Comparison of ENCODE assay signal across 36 cellular contexts in genomic region chr2:129705105-129705504, GRCh38.
"Had no signal": no experiment of that assay in that cellular context is flagged by ENCODE, and none has a peak within 500 bp of the region (broad histone marks: within the 10 kb centered on the region; RNA-seq: fewer than 3 reads in every experiment).

No MANE protein-coding gene starts in this region.

- H3K27me3 ChIP-seq: ascending aorta, cardiac muscle cell had no signal

- H3K4me3 Mint-ChIP-seq: activated CD4-positive, alpha-beta T cell treated with anti-CD3 and anti-CD28 coated beads for 36 hours; activated CD8-positive, alpha-beta memory T cell treated with anti-CD3 and anti-CD28 coated beads, Interleukin-2, amount 10 ng/mL, durations not matched to agents 7 days and 5 days; activated CD8-positive, alpha-beta T cell treated with anti-CD3 and anti-CD28 coated beads, Interleukin-2, amount 10 ng/mL, durations not matched to agents 7 days and 5 days; activated naive CD4-positive, alpha-beta T cell treated with anti-CD3 and anti-CD28 coated beads, Interleukin-2, amount 10 ng/mL, durations not matched to agents 7 days and 5 days; activated naive CD4-positive, alpha-beta T cell treated with anti-CD3 and anti-CD28 coated beads, Interleukin-2, amount 50 U/mL, for 24 hours; activated naive CD8-positive, alpha-beta T cell; activated naive CD8-positive, alpha-beta T cell treated with anti-CD3 and anti-CD28 coated beads, Interleukin-2, amount 10 ng/mL, durations not matched to agents 7 days and 5 days; activated naive CD8-positive, alpha-beta T cell treated with anti-CD3 and anti-CD28 coated beads, Interleukin-2, amount 50 U/mL, for 24 hours; activated T-cell treated with anti-CD3 and anti-CD28 coated beads, Interleukin-2, amount 50 U/mL, for 24 hours; brain; central memory CD8-positive, alpha-beta T cell; T-helper 1 cell treated with Interleukin-12 subunit alpha and Interleukin-12 subunit beta and Interleukin-4 antibody, amounts not matched to agents 30 μg/mL and 1 μg/mL, for 36 hours; T-helper 2 cell treated with Interferon-gamma antibody and Interleukin-4, amounts not matched to agents 5 μg/mL and 100 μg/mL, for 36 hours had no signal

- H3K9me3 ChIP-seq: ascending aorta had no signal

- H3K36me3 ChIP-seq: ascending aorta, cardiac muscle cell had no signal

- H3K27ac ChIP-seq: ascending aorta, cardiac muscle cell, VCaP had no signal

- ATAC-seq: activated CD4-positive, alpha-beta T cell treated with anti-CD3 and anti-CD28 coated beads for 36 hours; activated CD4-positive, CD25-positive, alpha-beta regulatory T cell treated with anti-CD3 and anti-CD28 coated beads, Interleukin-2, amount 50 U/mL, for 24 hours; activated CD8-positive, alpha-beta memory T cell treated with anti-CD3 and anti-CD28 coated beads, Interleukin-2, amount 10 ng/mL, durations not matched to agents 7 days and 5 days; activated CD8-positive, alpha-beta T cell treated with anti-CD3 and anti-CD28 coated beads, Interleukin-2, amount 10 ng/mL, durations not matched to agents 7 days and 5 days; activated naive CD8-positive, alpha-beta T cell treated with anti-CD3 and anti-CD28 coated beads, Interleukin-2, amount 50 U/mL, for 24 hours had no signal

- H3K27ac Mint-ChIP-seq: activated CD4-positive, alpha-beta T cell treated with anti-CD3 and anti-CD28 coated beads for 36 hours; activated CD8-positive, alpha-beta memory T cell treated with anti-CD3 and anti-CD28 coated beads, Interleukin-2, amount 10 ng/mL, durations not matched to agents 7 days and 5 days; activated CD8-positive, alpha-beta T cell treated with anti-CD3 and anti-CD28 coated beads, Interleukin-2, amount 10 ng/mL, durations not matched to agents 7 days and 5 days; activated naive CD4-positive, alpha-beta T cell treated with anti-CD3 and anti-CD28 coated beads, Interleukin-2, amount 10 ng/mL, durations not matched to agents 7 days and 5 days; activated naive CD4-positive, alpha-beta T cell treated with anti-CD3 and anti-CD28 coated beads, Interleukin-2, amount 50 U/mL, for 24 hours; activated naive CD8-positive, alpha-beta T cell; activated naive CD8-positive, alpha-beta T cell treated with anti-CD3 and anti-CD28 coated beads, Interleukin-2, amount 10 ng/mL, durations not matched to agents 7 days and 5 days; activated naive CD8-positive, alpha-beta T cell treated with anti-CD3 and anti-CD28 coated beads, Interleukin-2, amount 50 U/mL, for 24 hours; activated T-cell treated with anti-CD3 and anti-CD28 coated beads, Interleukin-2, amount 50 U/mL, for 24 hours; activated T-helper 2 cell treated with anti-CD3 and anti-CD28 coated beads, Interferon-gamma antibody, Interleukin-2, Interleukin-4, amounts not matched to agents 10 μg/mL and 5 μg/mL and 100 μg/mL, durations not matched to agents 14 hours and 24 hours and 36 hours; T-helper 1 cell treated with Interleukin-12 subunit alpha and Interleukin-12 subunit beta and Interleukin-4 antibody, amounts not matched to agents 30 μg/mL and 1 μg/mL, for 36 hours; T-helper 2 cell treated with Interferon-gamma antibody and Interleukin-4, amounts not matched to agents 5 μg/mL and 100 μg/mL, for 36 hours had no signal

- H3K4me1 Mint-ChIP-seq: activated CD4-positive, alpha-beta T cell treated with anti-CD3 and anti-CD28 coated beads for 36 hours; activated CD8-positive, alpha-beta memory T cell treated with anti-CD3 and anti-CD28 coated beads, Interleukin-2, amount 10 ng/mL, durations not matched to agents 7 days and 5 days; activated naive CD4-positive, alpha-beta T cell treated with anti-CD3 and anti-CD28 coated beads, Interleukin-2, amount 10 ng/mL, durations not matched to agents 7 days and 5 days; activated naive CD4-positive, alpha-beta T cell treated with anti-CD3 and anti-CD28 coated beads, Interleukin-2, amount 50 U/mL, for 24 hours; activated naive CD8-positive, alpha-beta T cell treated with anti-CD3 and anti-CD28 coated beads, Interleukin-2, amount 10 ng/mL, durations not matched to agents 7 days and 5 days; activated naive CD8-positive, alpha-beta T cell treated with anti-CD3 and anti-CD28 coated beads, Interleukin-2, amount 50 U/mL, for 24 hours; central memory CD8-positive, alpha-beta T cell had no signal

- H3K9me3 Mint-ChIP-seq: activated naive CD4-positive, alpha-beta T cell treated with anti-CD3 and anti-CD28 coated beads, Interleukin-2, amount 10 ng/mL, durations not matched to agents 7 days and 5 days; activated naive CD4-positive, alpha-beta T cell treated with anti-CD3 and anti-CD28 coated beads, Interleukin-2, amount 50 U/mL, for 24 hours; activated naive CD8-positive, alpha-beta T cell treated with anti-CD3 and anti-CD28 coated beads, Interleukin-2, amount 50 U/mL, for 24 hours; activated T-cell treated with anti-CD3 and anti-CD28 coated beads, Interleukin-2, amount 50 U/mL, for 24 hours; activated T-helper 2 cell treated with anti-CD3 and anti-CD28 coated beads, Interferon-gamma antibody, Interleukin-2, Interleukin-4, amounts not matched to agents 10 μg/mL and 5 μg/mL and 100 μg/mL, durations not matched to agents 14 hours and 24 hours and 36 hours; central memory CD8-positive, alpha-beta T cell; T-helper 1 cell treated with Interleukin-12 subunit alpha and Interleukin-12 subunit beta and Interleukin-4 antibody, amounts not matched to agents 30 μg/mL and 1 μg/mL, for 36 hours; T-helper 2 cell treated with Interferon-gamma antibody and Interleukin-4, amounts not matched to agents 5 μg/mL and 100 μg/mL, for 36 hours had no signal

- H3K27me3 Mint-ChIP-seq: activated CD8-positive, alpha-beta memory T cell treated with anti-CD3 and anti-CD28 coated beads, Interleukin-2, amount 10 ng/mL, durations not matched to agents 7 days and 5 days; activated naive CD4-positive, alpha-beta T cell treated with anti-CD3 and anti-CD28 coated beads, Interleukin-2, amount 10 ng/mL, durations not matched to agents 7 days and 5 days; activated naive CD4-positive, alpha-beta T cell treated with anti-CD3 and anti-CD28 coated beads, Interleukin-2, amount 50 U/mL, for 24 hours; activated naive CD8-positive, alpha-beta T cell treated with anti-CD3 and anti-CD28 coated beads, Interleukin-2, amount 10 ng/mL, durations not matched to agents 7 days and 5 days; activated naive CD8-positive, alpha-beta T cell treated with anti-CD3 and anti-CD28 coated beads, Interleukin-2, amount 50 U/mL, for 24 hours; brain had no signal

- H3K4me3 ChIP-seq: ascending aorta, cardiac muscle cell had no signal

- H3K4me1 ChIP-seq: ascending aorta had no signal

- H3K36me3 Mint-ChIP-seq: activated CD8-positive, alpha-beta memory T cell treated with anti-CD3 and anti-CD28 coated beads, Interleukin-2, amount 10 ng/mL, durations not matched to agents 7 days and 5 days; activated naive CD4-positive, alpha-beta T cell treated with anti-CD3 and anti-CD28 coated beads, Interleukin-2, amount 10 ng/mL, durations not matched to agents 7 days and 5 days; activated naive CD4-positive, alpha-beta T cell treated with anti-CD3 and anti-CD28 coated beads, Interleukin-2, amount 50 U/mL, for 24 hours; activated naive CD8-positive, alpha-beta T cell; activated naive CD8-positive, alpha-beta T cell treated with anti-CD3 and anti-CD28 coated beads, Interleukin-2, amount 10 ng/mL, durations not matched to agents 7 days and 5 days; brain had no signal

- DNase-seq: activated CD4-positive, alpha-beta T cell treated with anti-CD3 and anti-CD28 coated beads for 1 hour; activated CD4-positive, alpha-beta T cell treated with anti-CD3 and anti-CD28 coated beads for 36 hours; activated CD4-positive, alpha-beta T cell treated with anti-CD3 and anti-CD28 coated beads for 48 hours; activated CD4-positive, alpha-beta T cell treated with anti-CD3 and anti-CD28 coated beads, Interleukin-2, amount 50 U/mL, for 1 hour; activated CD4-positive, alpha-beta T cell treated with anti-CD3 and anti-CD28 coated beads, Interleukin-2, amount 50 U/mL, for 4 hours; activated CD4-positive, CD25-positive, alpha-beta regulatory T cell; activated CD8-positive, alpha-beta memory T cell treated with anti-CD3 and anti-CD28 coated beads for 24 hours; activated CD8-positive, alpha-beta memory T cell treated with anti-CD3 and anti-CD28 coated beads, Interleukin-2, amount 10 ng/mL, durations not matched to agents 7 days and 5 days; activated CD8-positive, alpha-beta memory T cell treated with anti-CD3 and anti-CD28 coated beads, Interleukin-2, amount 50 U/mL, for 48 hours; activated CD8-positive, alpha-beta T cell treated with anti-CD3 and anti-CD28 coated beads, Interleukin-2, amount 10 ng/mL, durations not matched to agents 7 days and 5 days; activated effector memory CD4-positive, alpha-beta T cell treated with Interleukin-2 at 50 U/mL for 16 hours; activated gamma-delta T cell; activated naive CD4-positive, alpha-beta T cell treated with anti-CD3 and anti-CD28 coated beads, Interleukin-2, amount 10 ng/mL, durations not matched to agents 7 days and 5 days; activated naive CD4-positive, alpha-beta T cell treated with Interleukin-2 at 50 U/mL for 16 hours; activated naive CD8-positive, alpha-beta T cell treated with anti-CD3 and anti-CD28 coated beads, Interleukin-2, amount 10 ng/mL, durations not matched to agents 7 days and 5 days; activated naive CD8-positive, alpha-beta T cell treated with anti-CD3 and anti-CD28 coated beads, Interleukin-2, amount 50 U/mL, for 24 hours; activated T-cell treated with anti-CD3 and anti-CD28 coated beads, Interleukin-2, amount 50 U/mL, for 24 hours; activated T-cell treated with anti-CD3 and anti-CD28 coated beads, Interleukin-2, amount 50 U/mL, for 48 hours; amygdala; anterior cingulate cortex; caudate nucleus; cerebellar nuclear complex; T-helper 1 cell; T-helper 2 cell; T-helper 9 cell had no signal
